ENCODE assay signal across 15 cellular contexts in the genomic region with DNA sequence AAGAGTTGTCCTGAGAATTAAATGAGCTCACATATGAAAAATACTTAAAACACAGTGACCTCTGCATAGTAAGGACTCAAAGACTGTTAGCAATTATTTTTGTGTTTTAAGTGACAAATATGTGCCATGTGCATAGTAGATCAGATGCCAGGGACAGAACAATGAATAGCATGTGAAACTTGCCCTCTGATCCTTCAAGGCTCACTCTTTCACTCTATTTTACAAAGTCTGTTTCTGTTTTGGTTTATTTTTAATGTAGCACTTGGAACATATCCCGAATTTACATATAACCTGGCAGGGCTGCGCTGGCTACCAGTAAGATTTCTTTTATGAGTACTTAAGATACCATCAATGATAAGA.
"Had no signal": no experiment of that assay in that cellular context is flagged by ENCODE, and none has a peak within 500 bp of the region (broad histone marks: within the 10 kb centered on the region; RNA-seq: fewer than 3 reads in every experiment).

No MANE protein-coding gene starts in this region.

- H3K27me3 ChIP-seq: tibial artery had no signal

- H3K9me3 Mint-ChIP-seq: activated naive CD4-positive, alpha-beta T cell treated with anti-CD3 and anti-CD28 coated beads, Interleukin-2, amount 50 U/mL, for 72 hours; activated T-helper 1 cell treated with anti-CD3 and anti-CD28 coated beads, Interleukin-12 subunit alpha, Interleukin-12 subunit beta, Interleukin-2, Interleukin-4 antibody, amounts not matched to agents 30 ng/mL and 10 ng/mL and 1 ng/mL, durations not matched to agents 14 hours and 24 hours and 36 hours; effector memory CD8-positive, alpha-beta T cell; mesothelial cell of epicardium; natural killer cell treated with Interleukin-12 subunit alpha and Interleukin-12 subunit beta and Interleukin-15 and Interleukin-18, amount 100 ng/mL, for 72 hours had no signal

- H3K36me3 Mint-ChIP-seq: activated naive CD4-positive, alpha-beta T cell treated with anti-CD3 and anti-CD28 coated beads, Interleukin-2, amount 50 U/mL, for 72 hours; mesothelial cell of epicardium; natural killer cell treated with Interleukin-12 subunit alpha and Interleukin-12 subunit beta and Interleukin-15 and Interleukin-18, amount 100 ng/mL, for 72 hours had no signal

- DNase-seq: activated CD4-positive, alpha-beta T cell treated with anti-CD3 and anti-CD28 coated beads, Interleukin-2, amount 50 U/mL, for 4 hours; activated gamma-delta T cell treated with Interleukin-2 at 50 U/mL for 16 hours; amniotic stem cell; effector memory CD8-positive, alpha-beta T cell; hippocampal formation; islet precursor cell; left colon; lower lobe of right lung; stimulated activated CD4-positive, alpha-beta T cell treated with anti-CD3 and anti-CD28 coated beads, Interleukin-2, amount 100 ng/mL, for 24 hours; stimulated activated naive CD4-positive, alpha-beta T cell treated with Interleukin-2 at 50 U/mL for 16 hours; tibial artery had no signal

- H3K9me3 ChIP-seq: lower lobe of right lung, tibial artery had no signal

- ATAC-seq: activated naive CD4-positive, alpha-beta T cell treated with anti-CD3 and anti-CD28 coated beads, Interleukin-2, amount 50 U/mL, for 72 hours; effector memory CD8-positive, alpha-beta T cell; natural killer cell treated with Interleukin-12 subunit alpha and Interleukin-12 subunit beta and Interleukin-15 and Interleukin-18, amount 100 ng/mL, for 72 hours had no signal

- H3K4me3 ChIP-seq: lower lobe of right lung, tibial artery had no signal

- H3K36me3 ChIP-seq: lower lobe of right lung, tibial artery had no signal

- H3K4me3 Mint-ChIP-seq: activated T-helper 1 cell treated with anti-CD3 and anti-CD28 coated beads, Interleukin-12 subunit alpha, Interleukin-12 subunit beta, Interleukin-2, Interleukin-4 antibody, amounts not matched to agents 30 ng/mL and 10 ng/mL and 1 ng/mL, durations not matched to agents 14 hours and 24 hours and 36 hours; effector memory CD8-positive, alpha-beta T cell; mesothelial cell of epicardium; natural killer cell treated with Interleukin-12 subunit alpha and Interleukin-12 subunit beta and Interleukin-15 and Interleukin-18, amount 100 ng/mL, for 72 hours had no signal

- H3K27ac Mint-ChIP-seq: activated naive CD4-positive, alpha-beta T cell treated with anti-CD3 and anti-CD28 coated beads, Interleukin-2, amount 50 U/mL, for 72 hours; activated T-helper 1 cell treated with anti-CD3 and anti-CD28 coated beads, Interleukin-12 subunit alpha, Interleukin-12 subunit beta, Interleukin-2, Interleukin-4 antibody, amounts not matched to agents 30 ng/mL and 10 ng/mL and 1 ng/mL, durations not matched to agents 14 hours and 24 hours and 36 hours; effector memory CD8-positive, alpha-beta T cell; natural killer cell treated with Interleukin-12 subunit alpha and Interleukin-12 subunit beta and Interleukin-15 and Interleukin-18, amount 100 ng/mL, for 72 hours had no signal

- H3K4me1 ChIP-seq: tibial artery had no signal

- H3K27ac ChIP-seq: lower lobe of right lung, tibial artery had no signal
